1 cellular context compared by ENCODE assay signal in genomic region chr11:119095066-119095880, GRCh38.
TF ChIP-seq lines count a peak whose summit lies in the region.

No MANE protein-coding gene starts in this region.

TF ChIP-seq in HepG2, 621 proteins besides CTCF, POLR2A, EP300 and RAD21 (continued from another document and continues in another):
- TF ChIP-seq ZBTB3 (CRISPR knock-in tag; IDR thresholded peaks at IDR 0.05; ENCODE audit: borderline replicate concordance, low read depth) (peak; percentile 63; the same call in 1 of the 2 replicates), HOXA3 (CRISPR knock-in tag; IDR thresholded peaks at IDR 0.05) (peak; percentile 73; the same call in 1 of the 2 replicates), ZBTB33 (CRISPR knock-in tag; IDR thresholded peaks at IDR 0.05) (0 out of 2 replicates have a peak, but pooled peaks have one; percentile 5), ZNF503 (CRISPR knock-in tag; IDR thresholded peaks at IDR 0.05) (no peak), YY1 (IDR thresholded peaks at IDR 0.05; ENCODE audit: insufficient read depth, insufficient replicate concordance, low read depth, low read length) (peak; percentile 68), ZMYM2 (CRISPR knock-in tag; IDR thresholded peaks at IDR 0.05) (peak; percentile 86), ZNF549 (CRISPR knock-in tag; IDR thresholded peaks at IDR 0.05) (no peak), ZNF317 (CRISPR knock-in tag; IDR thresholded peaks at IDR 0.05) (peak; percentile 31; the same call in 1 of the 2 replicates), NFKB2 (CRISPR knock-in tag; IDR thresholded peaks at IDR 0.05; ENCODE audit: borderline replicate concordance) (peak; percentile 75; the same call in 1 of the 2 replicates), ZNF891 (CRISPR knock-in tag; IDR thresholded peaks at IDR 0.05) (peak; percentile 98), PCBP1 (IDR thresholded peaks at IDR 0.05; ENCODE audit: borderline replicate concordance, low read depth, low read length) (0 out of 2 replicates have a peak, but pooled peaks have one; percentile 53), ZNF766 (CRISPR knock-in tag; IDR thresholded peaks at IDR 0.05; ENCODE audit: borderline replicate concordance) (peak; percentile 55; the same call in 1 of the 2 replicates), ATF2 (CRISPR knock-in tag; IDR thresholded peaks at IDR 0.05) (peak; percentile 63; the same call in 1 of the 2 replicates), KAT8 (CRISPR knock-in tag; IDR thresholded peaks at IDR 0.05) (peak; percentile 65; the same call in 1 of the 2 replicates), RFXANK (CRISPR knock-in tag; IDR thresholded peaks at IDR 0.05) (0 out of 2 replicates have a peak, but pooled peaks have one; percentile 65), RFX3 (CRISPR knock-in tag; IDR thresholded peaks at IDR 0.05) (no peak), ZNF280D (CRISPR knock-in tag; IDR thresholded peaks at IDR 0.05) (peak; percentile 46; the same call in 1 of the 2 replicates), SP140L (CRISPR knock-in tag; IDR thresholded peaks at IDR 0.05; ENCODE audit: borderline replicate concordance) (peak; percentile 38; the same call in 1 of the 2 replicates), PHF20 (CRISPR knock-in tag; IDR thresholded peaks at IDR 0.05) (peak; percentile 53), ERF (CRISPR knock-in tag; IDR thresholded peaks at IDR 0.05) (peak; percentile 65), ZNF614 (CRISPR knock-in tag; IDR thresholded peaks at IDR 0.05; ENCODE audit: borderline replicate concordance) (no peak), HMG20B (CRISPR knock-in tag; conservative IDR thresholded peaks at IDR 0.05) (no peak), TBX2 (CRISPR knock-in tag; IDR thresholded peaks at IDR 0.05; ENCODE audit: borderline replicate concordance) (peak; percentile 86), TOPORS (CRISPR knock-in tag; IDR thresholded peaks at IDR 0.05) (peak; percentile 56; the same call in 1 of the 2 replicates), ATF1 (CRISPR knock-in tag; IDR thresholded peaks at IDR 0.05) (peak; percentile 81), REL (CRISPR knock-in tag; conservative IDR thresholded peaks at IDR 0.05) (peak; percentile 94), GMEB1 (CRISPR knock-in tag; IDR thresholded peaks at IDR 0.05; ENCODE audit: borderline replicate concordance) (peak; percentile 86), BORCS8-MEF2B (CRISPR knock-in tag; IDR thresholded peaks at IDR 0.05) (peak; percentile 98), ZNF354B (CRISPR knock-in tag; IDR thresholded peaks at IDR 0.05) (peak; percentile 93; the same call in 1 of the 2 replicates), GPN1 (CRISPR knock-in tag; IDR thresholded peaks at IDR 0.05; ENCODE audit: borderline replicate concordance) (no peak), SIX4 (CRISPR knock-in tag; IDR thresholded peaks at IDR 0.05) (0 out of 2 replicates have a peak, but pooled peaks have one; percentile 15), GTF3A (CRISPR knock-in tag; conservative IDR thresholded peaks at IDR 0.05) (no peak), MED1 (CRISPR knock-in tag; IDR thresholded peaks at IDR 0.05) (peak; percentile 76), CREM (IDR thresholded peaks at IDR 0.05) (peak; percentile 66), CREM (CRISPR knock-in tag; IDR thresholded peaks at IDR 0.05) (no peak), RORA (CRISPR knock-in tag; IDR thresholded peaks at IDR 0.05) (no peak), MAX (IDR thresholded peaks at IDR 0.05) (peak; percentile 85), ZBTB39 (CRISPR knock-in tag; IDR thresholded peaks at IDR 0.05) (peak; percentile 77; the same call in 1 of the 2 replicates), PAXIP1 (CRISPR knock-in tag; conservative IDR thresholded peaks at IDR 0.05) (peak; percentile 49), SALL1 (CRISPR knock-in tag; IDR thresholded peaks at IDR 0.05) (peak; percentile 87), PATZ1 (CRISPR knock-in tag; IDR thresholded peaks at IDR 0.05) (no peak), ZNF776 (CRISPR knock-in tag; IDR thresholded peaks at IDR 0.05) (peak; percentile 91), MAF1 (CRISPR knock-in tag; IDR thresholded peaks at IDR 0.05; ENCODE audit: borderline replicate concordance) (0 out of 2 replicates have a peak, but pooled peaks have one; percentile 53), DMAP1 (CRISPR knock-in tag; IDR thresholded peaks at IDR 0.05) (peak; percentile 93; the same call in 1 of the 2 replicates), ISX (CRISPR knock-in tag; conservative IDR thresholded peaks at IDR 0.05) (no peak; the same call in 1 of the 2 replicates), ZNF441 (CRISPR knock-in tag; IDR thresholded peaks at IDR 0.05; ENCODE audit: borderline replicate concordance) (0 out of 2 replicates have a peak, but pooled peaks have one; percentile 56)
